Comparison of ENCODE assay signal across 8 cellular contexts in the genomic region with DNA sequence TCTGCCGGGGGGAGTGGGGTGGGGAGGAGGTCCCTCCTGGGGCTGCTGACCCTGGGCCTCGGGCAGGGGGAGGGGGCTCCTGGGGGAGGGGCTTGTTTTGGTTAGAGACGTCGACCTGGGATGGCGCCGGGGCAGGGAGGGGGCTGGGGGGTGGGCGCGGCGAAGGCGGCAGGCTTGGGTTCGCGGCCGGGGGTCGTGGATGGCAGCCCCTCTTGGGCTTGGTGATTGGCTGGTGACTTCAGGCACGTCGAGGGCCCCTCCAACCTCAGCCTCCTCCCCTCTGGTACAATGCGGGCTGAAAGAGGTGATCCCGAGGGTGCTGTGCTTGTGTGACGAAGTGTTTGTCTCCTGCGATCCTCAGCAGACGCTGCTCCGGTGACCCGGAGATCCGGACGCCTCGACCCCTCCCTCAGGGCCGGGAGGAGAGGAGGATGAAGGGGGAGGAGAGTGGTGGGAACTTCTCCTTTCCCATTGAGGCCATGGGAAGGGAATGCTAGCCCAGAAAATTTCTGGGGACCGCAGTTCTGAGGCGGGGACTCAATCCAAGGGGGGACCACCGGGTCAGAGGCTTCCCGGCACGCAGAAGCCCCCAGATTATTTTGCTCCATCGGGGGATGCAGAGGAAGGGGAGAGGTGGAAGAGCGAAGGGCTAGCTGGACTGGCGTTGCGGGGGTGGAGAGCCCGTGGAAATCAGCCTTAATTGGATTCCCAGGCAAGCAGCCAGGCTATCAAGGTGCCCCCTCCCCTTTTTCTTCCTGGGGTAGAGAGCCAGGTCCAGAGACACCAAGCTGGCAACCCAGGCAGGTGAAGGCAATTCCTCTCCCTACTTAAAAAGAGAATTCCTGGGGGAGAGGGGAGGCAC. TPM values are rescaled to one million over a fixed set of nuclear protein-coding genes. Genes with fewer than 3 reads are reported as not detected.
DNase-seq lines count a peak whose midpoint lies in the region; ATAC-seq, FAIRE-seq and TF ChIP-seq lines count a peak whose summit lies in the region.

No MANE protein-coding gene starts in this region.

- peak overlapping the region; percentile 65 for H3K14ac ChIP-seq in trophoblast cell (ENCODE audit: low read length)

- H3K18ac ChIP-seq in trophoblast cell (ENCODE audit: low read length): peak overlapping the region; percentile 90

- no TSS peak for BruUV-seq in endothelial cell of umbilical vein (replicated peaks; lab: Mats Ljungman, UMichigan)

- H4K91ac ChIP-seq in trophoblast cell (ENCODE audit: low read depth, low read length): peak overlapping the region; percentile 59

- ATAC-seq in GM21528 (IDR thresholded peaks at IDR 0.05; ENCODE audit: low FRiP score, unreplicated experiment) (no peak), GM21423 (IDR thresholded peaks at IDR 0.05; ENCODE audit: unreplicated experiment) (no peak)

- H3K9me3 ChIP-seq in DOHH2 (ENCODE audit: control insufficient read depth, insufficient read depth, low read length): no peaks in the 10 kb centered on the region
- H3K9me3 ChIP-seq in endothelial cell of umbilical vein (replicated peaks; ENCODE audit: control insufficient read depth, insufficient read depth, low read length): no peaks in the 10 kb centered on the region
- H3K9me3 ChIP-seq in trophoblast cell (ENCODE audit: insufficient read depth, low read depth, low read length): peaks cover 2% of the 10 kb centered on the region

- dilution Hi-C loops in endothelial cell of umbilical vein (cut with MboI; ENCODE audit: extremely low pct_ligation_motif_present, low sequenced_read_pairs): no loop called here

- peak overlapping the region; percentile 60 for H3K4me3 ChIP-seq in DOHH2 (ENCODE audit: low read length)
- peak overlapping the region in 2 of 3 experiments; percentile 6 to 57 for H3K4me3 ChIP-seq in endothelial cell of umbilical vein (replicated peaks in 1 of 3; ENCODE audit: insufficient read depth in 1 of 3, low read depth in 1 of 3, low read length in 3 of 3)
- H3K4me3 ChIP-seq in trophoblast cell (ENCODE audit: low read depth, low read length): peak overlapping the region; percentile 54

- no peak overlapping the region for H3K23ac ChIP-seq in trophoblast cell (ENCODE audit: low read length)

- CTCF ChIA-PET in endothelial cell of umbilical vein (lab: Charles Lee): interaction anchor here (0.8 to 2.4 kb wide), 6 partner anchors 14 to 109 kb away, joined by 3 to 6 read pairs (median 3); no protein-coding TSS in a partner anchor

- H3K9ac ChIP-seq in endothelial cell of umbilical vein (replicated peaks; ENCODE audit: extremely low read depth, insufficient read depth, low read length): peak overlapping the region; percentile 81
- H3K9ac ChIP-seq in trophoblast cell (ENCODE audit: low read length): no peak overlapping the region

- no peak overlapping the region for H3K4ac ChIP-seq in trophoblast cell (ENCODE audit: low read depth, low read length)

- FAIRE-seq in endothelial cell of umbilical vein (lab: Jason Lieb, UNC): peak; percentile 90

- H4K12ac ChIP-seq in trophoblast cell (ENCODE audit: low read depth, low read length): peak overlapping the region; percentile 31

- peak overlapping the region; percentile 68 for H2BK12ac ChIP-seq in trophoblast cell (ENCODE audit: low read length)

- no peaks in the 10 kb centered on the region for H3K9me2 ChIP-seq in DOHH2 (replicated peaks; ENCODE audit: control insufficient read depth, low read length)

- intact Hi-C loops in endothelial cell of umbilical vein (cut with micrococcal nuclease): loop anchor here (5.0 kb wide), 1 partner anchor 57 kb away; no protein-coding TSS in a partner anchor

- H3F3A ChIP-seq in DOHH2 (ENCODE audit: control insufficient read depth, insufficient read depth): no peaks in the 10 kb centered on the region

- H3K27me3 ChIP-seq in DOHH2 (ENCODE audit: control insufficient read depth, low read length) (peaks cover 8% of the 10 kb centered on the region; the same call in 1 of the 2 replicates), endothelial cell of umbilical vein (ENCODE audit: control insufficient read depth in 2 of 2, insufficient read depth in 2 of 2, low read length in 2 of 2) (no peaks in the 10 kb centered on the region), trophoblast cell (ENCODE audit: insufficient read depth, low read length) (peaks cover 9% of the 10 kb centered on the region)

- POLR2A ChIA-PET in endothelial cell of umbilical vein (lab: Charles Lee): interaction anchor here (0.9 kb wide), 1 partner anchor 31 kb away, joined by 3 read pairs; no protein-coding TSS in a partner anchor

- H2AK5ac ChIP-seq in trophoblast cell (ENCODE audit: low read length): peak overlapping the region; percentile 49

- peak; percentile 82 for DNase-seq in NCI-H82 (lab: John Stamatoyannopoulos, UW)
- DNase-seq in endothelial cell of umbilical vein (ENCODE audit: low read depth, low spot score): peak; percentile 87
- DNase-seq in trophoblast cell: no peak
- DNase-seq in HuH-7 (ENCODE audit: low spot score): no peak
- DNase-seq in kidney tubule cell (ENCODE audit: low spot score): no peak

- peak overlapping the region; percentile 76 for H4K8ac ChIP-seq in trophoblast cell (ENCODE audit: low read depth, low read length)

- H3K79me1 ChIP-seq in trophoblast cell (ENCODE audit: low read length): peaks cover 19% of the 10 kb centered on the region

- H3K79me2 ChIP-seq in DOHH2 (ENCODE audit: control insufficient read depth, low read length) (peaks cover 40% of the 10 kb centered on the region), endothelial cell of umbilical vein (ENCODE audit: control insufficient read depth, insufficient read depth, low read length) (peaks cover 47% of the 10 kb centered on the region), trophoblast cell (ENCODE audit: control insufficient read depth, insufficient read depth, low read length, poor library complexity) (peaks cover 2% of the 10 kb centered on the region)

- H2BK5ac ChIP-seq in trophoblast cell (ENCODE audit: low read depth, low read length, poor library complexity): no peak overlapping the region

- peaks cover 2% of the 10 kb centered on the region; the same call in 1 of the 2 replicates for H3K36me3 ChIP-seq in DOHH2 (ENCODE audit: control insufficient read depth, low read length)
- no peaks in the 10 kb centered on the region for H3K36me3 ChIP-seq in endothelial cell of umbilical vein (ENCODE audit: control insufficient read depth in 2 of 2, extremely low read depth in 1 of 2, insufficient read depth in 2 of 2, low read length in 2 of 2)
- H3K36me3 ChIP-seq in trophoblast cell (ENCODE audit: control insufficient read depth in 1 of 2, insufficient read depth in 2 of 2, low read length in 2 of 2): peaks cover 5% of the 10 kb centered on the region in 2 experiments

- no CpG with 5 or more reads among the region's 37 CpGs for WGBS in trophoblast cell (ENCODE audit: extremely low coverage, insufficient coverage, insufficient read length)

- no peaks in the 10 kb centered on the region for H3K9me1 ChIP-seq in endothelial cell of umbilical vein (replicated peaks; ENCODE audit: control insufficient read depth, extremely low read depth, insufficient read depth, low read length)

- peaks cover 10% of the 10 kb centered on the region for H4K20me1 ChIP-seq in DOHH2 (ENCODE audit: control insufficient read depth, insufficient read depth, low read depth, low read length)
- no peaks in the 10 kb centered on the region for H4K20me1 ChIP-seq in endothelial cell of umbilical vein (replicated peaks; ENCODE audit: control insufficient read depth, extremely low read depth, insufficient read depth, low read length)

- H2AFZ ChIP-seq in endothelial cell of umbilical vein (ENCODE audit: low read depth, low read length): no peak overlapping the region
- no peak overlapping the region for H2AFZ ChIP-seq in trophoblast cell (ENCODE audit: insufficient read depth, low read length, poor library complexity)

- TF ChIP-seq POLR2A in endothelial cell of umbilical vein (IDR thresholded peaks at IDR 0.05; ENCODE audit: low read depth, low read length): no peak

- TF ChIP-seq CTCF in DOHH2 (IDR thresholded peaks at IDR 0.05; ENCODE audit: low read depth, low read length, poor library complexity, severe bottlenecking) (no peak), endothelial cell of umbilical vein (IDR thresholded peaks at IDR 0.05; ENCODE audit: extremely low read depth in 1 of 2, insufficient read depth in 1 of 2, low read depth in 1 of 2, low read length in 2 of 2) (no peak)

- H3K4me1 ChIP-seq in DOHH2 (ENCODE audit: control insufficient read depth, low read length) (peaks cover 31% of the 10 kb centered on the region), endothelial cell of umbilical vein (ENCODE audit: control insufficient read depth, extremely low read depth, insufficient read depth, low read length) (peaks cover 34% of the 10 kb centered on the region), trophoblast cell (ENCODE audit: control insufficient read depth in 1 of 2, insufficient read depth in 2 of 2, low read length in 2 of 2) (peaks cover 34 to 35% of the 10 kb centered on the region in 2 experiments)

- H2BK120ac ChIP-seq in trophoblast cell (ENCODE audit: insufficient read depth, low read length, poor library complexity): no peak overlapping the region

- H3K4me2 ChIP-seq in DOHH2 (ENCODE audit: low read length) (peak overlapping the region; percentile 67), endothelial cell of umbilical vein (ENCODE audit: insufficient read depth, low read length) (peak overlapping the region; percentile 37), trophoblast cell (ENCODE audit: low read length) (peak overlapping the region; percentile 95)

- H3K27ac ChIP-seq in DOHH2 (ENCODE audit: low read depth, low read length): no peak overlapping the region
- peak overlapping the region; percentile 94 for H3K27ac ChIP-seq in endothelial cell of umbilical vein (ENCODE audit: insufficient read depth, low read depth, low read length)
- H3K27ac ChIP-seq in trophoblast cell (ENCODE audit: low read depth, low read length): peak overlapping the region; percentile 20

TF ChIP-seq in endothelial cell of umbilical vein, 7 proteins besides CTCF, POLR2A, EP300 and RAD21 (continues in another document):
- TF ChIP-seq POLR2AphosphoS5 (IDR thresholded peaks at IDR 0.05; ENCODE audit: insufficient read depth, low read depth, low read length) (peak; percentile 31), GATA2 (IDR thresholded peaks at IDR 0.05; ENCODE audit: insufficient read depth, insufficient read length, low read depth, low read length) (no peak), FOS (IDR thresholded peaks at IDR 0.05; ENCODE audit: borderline replicate concordance, insufficient read depth, low read length) (no peak), MYC (IDR thresholded peaks at IDR 0.05; ENCODE audit: low read depth, low read length) (no peak)

RNA-seq across cellular contexts. Expression of gene RAI1, which starts 44.0 kb away (rescaled TPM):
- 43.3 and 47.3 TPM in 2 replicates for total RNA-seq in endothelial cell of umbilical vein
- 7.4 and 7.8 TPM in 2 replicates for polyA plus RNA-seq in endothelial cell of umbilical vein
- polyA plus RNA-seq in endothelial cell of umbilical vein (2011; cell fraction: cytosol; rRNA removed): 5.2 and 6.3 TPM in 2 replicates
- 17.5 and 19.2 TPM in 2 replicates for polyA plus RNA-seq in endothelial cell of umbilical vein (2011; cell fraction: nucleus; rRNA removed)
- polyA plus RNA-seq in endothelial cell of umbilical vein (2012): 14.2 and 19.1 TPM in 2 replicates
- polyA minus RNA-seq in endothelial cell of umbilical vein: 8.2 and 14.0 TPM in 2 replicates
- 9.0 TPM for polyA minus RNA-seq in endothelial cell of umbilical vein (2011; cell fraction: cytosol; rRNA and poly(A)+ RNA removed)
- 17.7 and 21.7 TPM in 2 replicates for polyA minus RNA-seq in endothelial cell of umbilical vein (2011; cell fraction: nucleus; rRNA and poly(A)+ RNA removed)
- 16.7 and 17.4 TPM in 2 replicates for polyA plus RNA-seq in trophoblast cell (2013)

Comparison
In these comparisons a context has a peak if more than half of its experiments do, and no peak if none do; other contexts are left out.
1. H3K4me2 ChIP-seq: peak in every context shown above with its lines; median percentile 95 in trophoblast cell; 67 in DOHH2; 37 in endothelial cell of umbilical vein.
2. DNase-seq: peak in NCI-H82 (single experiment) and endothelial cell of umbilical vein (single experiment); none in trophoblast cell (0 of 2), HuH-7 (single experiment) and kidney tubule cell (single experiment).
3. Peak in every context shown above with its lines, with median percentiles within 50 percentile points of each other: H3K4me3 ChIP-seq.